ENCODE assay signal across 18 cellular contexts in genomic region chr16:86048221-86048620, GRCh38.
"Had no signal": no experiment of that assay in that cellular context is flagged by ENCODE, and none has a peak within 500 bp of the region (broad histone marks: within the 10 kb centered on the region; RNA-seq: fewer than 3 reads in every experiment).

No MANE protein-coding gene starts in this region.

- ATAC-seq: activated CD4-positive, alpha-beta T cell treated with anti-CD3 and anti-CD28 coated beads for 36 hours; activated naive CD4-positive, alpha-beta T cell treated with anti-CD3 and anti-CD28 coated beads, Interleukin-2, amount 50 U/mL, for 72 hours; activated T-cell treated with anti-CD3 and anti-CD28 coated beads, Interleukin-2, amount 50 U/mL, for 4 hours; body of pancreas; left ventricle myocardium superior; pancreas; stimulated activated effector memory CD8-positive, alpha-beta T cell treated with anti-CD3 and anti-CD28 coated beads, Interleukin-12 subunit alpha, Interleukin-12 subunit beta, amount 100 ng/mL, for 72 hours had no signal

- H3K9me3 ChIP-seq: body of pancreas, colonic mucosa, esophagus squamous epithelium, pancreas, SK-N-SH, tibial artery had no signal

- H3K27ac ChIP-seq: body of pancreas, colonic mucosa, esophagus squamous epithelium, hepatocyte, pancreas, tibial artery, WERI-Rb-1 had no signal

- H3K9ac ChIP-seq: SK-N-SH had no signal

- DNase-seq: activated CD4-positive, alpha-beta memory T cell treated with anti-CD3 and anti-CD28 coated beads, Interleukin-2, amount 10 ng/mL, durations not matched to agents 7 days and 5 days; activated effector memory CD4-positive, alpha-beta T cell treated with Interleukin-2 at 50 U/mL for 16 hours; activated T-cell treated with anti-CD3 and anti-CD28 coated beads, Interleukin-2, amount 50 U/mL, for 4 hours; amygdala; caudate nucleus; colonic mucosa; esophagus squamous epithelium; left ventricle myocardium superior; midbrain; SK-N-SH; tibial artery had no signal

- H3K4me3 ChIP-seq: body of pancreas, colonic mucosa, esophagus squamous epithelium, hepatocyte, pancreas, tibial artery had no signal

- H2AFZ ChIP-seq: hepatocyte had no signal

- H3K4me2 ChIP-seq: hepatocyte, SK-N-SH had no signal

- H3K36me3 ChIP-seq: colonic mucosa, esophagus squamous epithelium, pancreas, tibial artery, WERI-Rb-1 had no signal

- H3K4me1 ChIP-seq: body of pancreas, colonic mucosa, pancreas had no signal

- H3K27me3 ChIP-seq: colonic mucosa had no signal
